Comparison of ENCODE assay signal across 12 cellular contexts in the genomic region with DNA sequence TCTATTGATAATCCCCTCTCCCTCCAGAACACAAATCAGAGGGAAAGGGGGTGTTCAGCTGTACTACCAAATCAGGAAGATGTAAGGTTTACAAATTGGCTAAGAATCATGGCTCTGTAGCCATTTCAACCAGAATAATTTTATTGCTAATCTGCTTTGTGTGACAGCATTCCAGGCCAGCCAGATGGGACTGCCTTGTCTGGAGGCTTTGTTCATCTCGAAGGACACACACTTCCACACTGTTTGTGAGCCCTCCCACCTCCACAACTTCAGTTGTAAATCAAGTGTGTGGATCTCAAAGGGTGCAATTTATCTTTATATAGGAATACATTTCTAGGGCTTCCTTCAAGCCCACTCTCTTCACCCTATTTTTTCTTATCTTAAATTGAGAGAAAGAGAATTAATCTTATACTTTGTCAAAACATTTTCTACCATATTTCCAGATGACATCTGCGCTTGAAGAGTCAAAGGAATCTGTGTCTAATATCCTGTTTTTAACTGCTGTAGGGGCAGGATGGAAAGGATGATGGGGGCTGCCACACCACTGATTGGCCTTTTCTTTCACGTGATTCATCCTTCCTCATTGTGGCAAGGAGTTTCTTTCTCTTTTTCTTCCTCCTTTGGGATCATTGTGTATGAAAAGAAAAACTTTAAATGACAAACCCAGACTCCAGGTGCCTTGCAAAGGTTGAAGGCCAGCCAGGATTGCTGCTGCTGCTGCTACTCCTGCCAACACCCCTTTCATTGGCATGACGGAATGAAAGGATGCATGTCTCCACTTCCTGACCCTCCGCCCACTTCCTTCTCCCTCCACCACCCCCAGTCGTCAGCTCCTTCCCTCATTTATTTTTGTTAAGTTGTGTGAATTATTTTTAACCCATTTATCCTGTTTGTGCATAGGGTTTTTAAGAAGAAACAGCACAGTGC. TPM values are rescaled to one million over a fixed set of nuclear protein-coding genes. Genes with fewer than 3 reads are reported as not detected.
DNase-seq lines count a peak whose midpoint lies in the region; ATAC-seq, FAIRE-seq and TF ChIP-seq lines count a peak whose summit lies in the region.
"Had no signal": no experiment of that assay in that cellular context is flagged by ENCODE, and none has a peak within 500 bp of the region (broad histone marks: within the 10 kb centered on the region; RNA-seq: fewer than 3 reads in every experiment).

No MANE protein-coding gene starts in this region.

- peak overlapping the region in 3 of 6 donors; percentile 31 to 94 (median 82) for H3K27ac Mint-ChIP-seq in naive B cell

- H3K27me3 Mint-ChIP-seq in naive B cell: no peaks in the 10 kb centered on the region

- H3K9me3 Mint-ChIP-seq in naive B cell: peaks cover 0 to 13% (median 6%) of the 10 kb centered on the region in 7 donors

- peaks cover 6 to 11% (median 7%) of the 10 kb centered on the region in 3 donors for H3K4me1 Mint-ChIP-seq in naive B cell

- in situ Hi-C loops in GM13977 (cut with MboI; ENCODE audit: low pct_unique_long_range_greater_than_20kb, low sequenced_read_pairs, unreplicated experiment): no loop called here

- no peaks in the 10 kb centered on the region for H3K27me3 ChIP-seq in bronchial epithelial cell (ENCODE audit: control insufficient read depth, insufficient read depth, low read length)
- H3K27me3 ChIP-seq: testis had no signal

- peak overlapping the region in 7 of 8 donors; percentile 48 to 81 (median 75) for H3K4me3 Mint-ChIP-seq in naive B cell

- H3K36me3 ChIP-seq in bronchial epithelial cell (ENCODE audit: control insufficient read depth, insufficient read depth, low read length): peaks cover 2% of the 10 kb centered on the region

- TF ChIP-seq POLR2A in GM12892 (IDR thresholded peaks at IDR 0.05; ENCODE audit: low read depth, low read length): no peak

- DNase-seq in D341Med (ENCODE audit: low spot score): peak; percentile 26
- DNase-seq in LHCN-M2 (ENCODE audit: low read depth): peak; percentile 4
- DNase-seq in bronchial epithelial cell (ENCODE audit: low read depth): peak; percentile 35
- DNase-seq in naive B cell: no peak
- DNase-seq in GM12892 (ENCODE audit: insufficient read length): no peak
- no peak for DNase-seq in activated effector memory CD4-positive, alpha-beta T cell treated with Interleukin-2 at 50 U/mL for 16 hours
- no peak for DNase-seq in GM13977 (ENCODE audit: low spot score)
- DNase-seq: EL; stimulated activated CD4-positive, alpha-beta T cell treated with anti-CD3 and anti-CD28 coated beads, Interleukin-12 subunit alpha, Interleukin-12 subunit beta, amount 100 ng/mL, for 4 hours; T1000; testis had no signal

- H3K36me3 Mint-ChIP-seq in naive B cell: peaks cover 26 to 36% of the 10 kb centered on the region in 2 donors

- TF ChIP-seq CTCF in bronchial epithelial cell (IDR thresholded peaks at IDR 0.05; ENCODE audit: insufficient read depth, low read length, severe bottlenecking) (no peak), GM13977 (IDR thresholded peaks at IDR 0.05; ENCODE audit: extremely low read depth, insufficient read depth, missing control alignments) (no peak)

- no peak overlapping the region for H3K4me3 ChIP-seq in bronchial epithelial cell (ENCODE audit: low read depth, low read length)
- H3K4me3 ChIP-seq: testis had no signal

- no peak for FAIRE-seq in bronchial epithelial cell (lab: Jason Lieb, UNC)
- no peak for FAIRE-seq in GM12892 (lab: Jason Lieb, UNC)

- ATAC-seq in naive B cell (ENCODE audit: low read depth in 2 of 2): no peak
- no peak for ATAC-seq in HG02623 (IDR thresholded peaks at IDR 0.05; ENCODE audit: unreplicated experiment)

RNA-seq across cellular contexts. Expression of gene OIT3, which starts 6.7 kb away (rescaled TPM):
- total RNA-seq in LHCN-M2 (2014; rRNA removed): 0.06 TPM in 1 of 2 replicates, not detected in the other
- 0.05 TPM for polyA plus RNA-seq in LHCN-M2 (2012)
- 0.13 TPM in 1 of 2 replicates, not detected in the other for total RNA-seq in bronchial epithelial cell
- not detected for polyA plus RNA-seq in naive B cell (ENCODE audit: low read depth in 6 of 6)
- not detected for polyA plus RNA-seq in GM12892 (2012; ENCODE audit: missing spikeins)

Comparison
In these comparisons a context has a peak if more than half of its experiments do, and no peak if none do; other contexts are left out.
1. DNase-seq: peak in D341Med (single experiment), LHCN-M2 (single experiment) and bronchial epithelial cell (single experiment); none in naive B cell (single experiment), GM12892 (single experiment), activated effector memory CD4-positive, alpha-beta T cell treated with Interleukin-2 at 50 U/mL for 16 hours (single experiment) and GM13977 (single experiment).